In genomic region chr2:240739797-240740196, GRCh38 we compare ENCODE assay signal across 17 cellular contexts. TPM values are rescaled to one million over a fixed set of nuclear protein-coding genes. Genes with fewer than 3 reads are reported as not detected.
DNase-seq lines count a peak whose midpoint lies in the region; ATAC-seq and TF ChIP-seq lines count a peak whose summit lies in the region.
"Had no signal": no experiment of that assay in that cellular context is flagged by ENCODE, and none has a peak within 500 bp of the region (broad histone marks: within the 10 kb centered on the region; RNA-seq: fewer than 3 reads in every experiment).

No MANE protein-coding gene starts in this region.

- H3K27ac ChIP-seq in neuronal stem cell (replicated peaks; ENCODE audit: low read length) (no peak overlapping the region), transverse colon (no peak overlapping the region)
- H3K27ac ChIP-seq: vagina had no signal

- peaks cover 80% of the 10 kb centered on the region for H3K36me3 Mint-ChIP-seq in Calu3 (ENCODE audit: insufficient read depth, unreplicated experiment)
- H3K36me3 Mint-ChIP-seq in T-helper 17 cell (ENCODE audit: low read depth): peaks cover 2% of the 10 kb centered on the region

- peak; percentile 80 for ATAC-seq in T-helper 17 cell
- ATAC-seq in GM19023 (IDR thresholded peaks at IDR 0.05; ENCODE audit: unreplicated experiment): no peak
- ATAC-seq: Right ventricle myocardium inferior had no signal

- H2AFZ ChIP-seq in neuronal stem cell (ENCODE audit: low read length): no peak overlapping the region

- DNase-seq in Calu3 (peak; percentile 61), T-helper 17 cell (peak in 1 of 3 donors; percentile 23), neuronal stem cell (ENCODE audit: low spot score) (no peak), middle frontal gyrus (ENCODE audit: extremely low spot score, low spot score) (no peak), NCI-H1417 (lab: John Stamatoyannopoulos, UW) (no peak), transverse colon (no peak)
- peak; percentile 27 to 37 for DNase-seq in activated T-cell treated with anti-CD3 and anti-CD28 coated beads, Interleukin-2, amount 50 U/mL, for 48 hours
- DNase-seq: activated effector memory CD4-positive, alpha-beta T cell treated with anti-CD3 and anti-CD28 coated beads, Interleukin-2, amount 50 U/mL, for 16 hours; BE2C; cerebellar nuclear complex; NCI-H2029; NCI-H82 had no signal

- H3K9me3 ChIP-seq in T-helper 17 cell (ENCODE audit: control insufficient read depth, low read length, poor library complexity, severe bottlenecking) (no peaks in the 10 kb centered on the region), neuronal stem cell (replicated peaks in 1 of 2; ENCODE audit: control insufficient read depth in 2 of 2, insufficient read depth in 1 of 2, low read depth in 1 of 2, low read length in 2 of 2) (no peaks in the 10 kb centered on the region), transverse colon (no peaks in the 10 kb centered on the region)
- H3K9me3 ChIP-seq: BE2C, vagina had no signal

- peak overlapping the region; percentile 68 for H4K8ac ChIP-seq in neuronal stem cell (ENCODE audit: low read depth, low read length)

- WGBS in neuronal stem cell (ENCODE audit: extremely low coverage in 2 of 2, insufficient read length in 2 of 2, insufficient replicate concordance in 1 of 2), 2 donors: no CpG with 5 or more reads among the region's 16 CpGs
- WGBS in transverse colon (ENCODE audit: low coverage in 1 of 2), 2 donors: 75 to 80% methylated on average over 2 to 16 of the region's 16 CpGs

- no peak overlapping the region for H2BK12ac ChIP-seq in neuronal stem cell (ENCODE audit: low read length)

- no peak overlapping the region for H2BK5ac ChIP-seq in neuronal stem cell (ENCODE audit: low read length)

- H3K23ac ChIP-seq in neuronal stem cell (ENCODE audit: low read depth, low read length, poor library complexity): no peak overlapping the region

- no peak overlapping the region for H2BK120ac ChIP-seq in neuronal stem cell (ENCODE audit: low read depth, low read length)

- no peak overlapping the region for H3K9ac ChIP-seq in neuronal stem cell (ENCODE audit: low read depth, low read length, poor library complexity)

- H3K4me3 ChIP-seq in neuronal stem cell (ENCODE audit: low read length in 2 of 2) (no peak overlapping the region), transverse colon (no peak overlapping the region)
- H3K4me3 ChIP-seq: vagina had no signal

- H3K27me3 Mint-ChIP-seq in Calu3 (ENCODE audit: unreplicated experiment) (no peaks in the 10 kb centered on the region), T-helper 17 cell (peaks cover 10% of the 10 kb centered on the region)

- in situ Hi-C loops in transverse colon (cut with MboI; ENCODE audit: low pct_ligation_motif_present in 1 of 4, low pct_unique_long_range_greater_than_20kb in 1 of 4, low sequenced_read_pairs in 3 of 4): no loop called here

- no peak overlapping the region for H3K18ac ChIP-seq in neuronal stem cell (ENCODE audit: low read length)

- CTCF ChIA-PET in Calu3 (lab: Charles Lee): interaction anchor here (0.7 kb wide), 3 partner anchors 11 to 401 kb away, joined by 3 to 8 read pairs (median 7); no protein-coding TSS in a partner anchor

- TF ChIP-seq CTCF in Calu3 (IDR thresholded peaks at IDR 0.05; ENCODE audit: unreplicated experiment) (no peak), transverse colon (IDR thresholded peaks at IDR 0.05) (no peak)

- peak overlapping the region; percentile 21 for H3K27ac Mint-ChIP-seq in Calu3 (ENCODE audit: unreplicated experiment)
- peak overlapping the region; percentile 77 for H3K27ac Mint-ChIP-seq in T-helper 17 cell
- H3K27ac Mint-ChIP-seq: mesothelial cell of epicardium had no signal

- peaks cover 2% of the 10 kb centered on the region for H3K79me1 ChIP-seq in neuronal stem cell (ENCODE audit: low read depth, low read length)

- no peak overlapping the region for H3K4me2 ChIP-seq in neuronal stem cell (ENCODE audit: insufficient read depth, low read length, poor library complexity, severe bottlenecking)

- no peaks in the 10 kb centered on the region for H3K27me3 ChIP-seq in neuronal stem cell (ENCODE audit: control insufficient read depth in 3 of 3, insufficient read depth in 3 of 3, low read depth in 1 of 3, low read length in 3 of 3)
- H3K27me3 ChIP-seq in transverse colon: peaks cover 3% of the 10 kb centered on the region
- H3K27me3 ChIP-seq: BE2C, vagina had no signal

- H2AK5ac ChIP-seq in neuronal stem cell (ENCODE audit: low read depth, low read length): no peak overlapping the region

- H3K4me1 Mint-ChIP-seq in Calu3 (ENCODE audit: low read depth, unreplicated experiment) (peaks cover 30% of the 10 kb centered on the region), T-helper 17 cell (peaks cover 11% of the 10 kb centered on the region)

- no peak for TF ChIP-seq POLR2A in transverse colon (IDR thresholded peaks at IDR 0.05)

- H3K9me3 Mint-ChIP-seq in Calu3 (ENCODE audit: low read depth, unreplicated experiment): no peaks in the 10 kb centered on the region
- H3K9me3 Mint-ChIP-seq: mesothelial cell of epicardium had no signal

- H3K4me3 Mint-ChIP-seq in Calu3 (ENCODE audit: low read depth, unreplicated experiment) (peak overlapping the region; percentile 10), T-helper 17 cell (peak overlapping the region; percentile 66)
- H3K4me3 Mint-ChIP-seq: mesothelial cell of epicardium had no signal

- H4K91ac ChIP-seq in neuronal stem cell (ENCODE audit: low read depth, low read length, poor library complexity): no peak overlapping the region

- H3K14ac ChIP-seq in neuronal stem cell (ENCODE audit: low read length): no peak overlapping the region

- peaks cover 56 to 69% of the 10 kb centered on the region in 2 donors for H3K36me3 ChIP-seq in neuronal stem cell (replicated peaks in 1 of 2; ENCODE audit: control insufficient read depth in 2 of 2, insufficient read depth in 2 of 2, low read length in 2 of 2)
- H3K36me3 ChIP-seq in transverse colon: no peaks in the 10 kb centered on the region
- H3K36me3 ChIP-seq: vagina had no signal

- intact Hi-C loops in Calu3 (cut with micrococcal nuclease; ENCODE audit: unreplicated experiment): no loop called here
- intact Hi-C loops in transverse colon (cut with DNase I; ENCODE audit: low total_unique reads): no loop called here

- TF ChIP-seq EP300 in transverse colon (IDR thresholded peaks at IDR 0.05; ENCODE audit: low read depth): no peak

- H3K4me1 ChIP-seq in neuronal stem cell (ENCODE audit: control insufficient read depth in 2 of 2, insufficient read depth in 1 of 2, low read depth in 1 of 2, low read length in 2 of 2) (no peaks in the 10 kb centered on the region), transverse colon (no peaks in the 10 kb centered on the region)
- H3K4me1 ChIP-seq: vagina had no signal

- BruUV-seq in Calu3 (replicated peaks; lab: Mats Ljungman, UMichigan): no TSS peak

- H3K4ac ChIP-seq in neuronal stem cell (ENCODE audit: low read length): no peak overlapping the region

- H2BK15ac ChIP-seq in neuronal stem cell (ENCODE audit: low read length): no peak overlapping the region

RNA-seq across cellular contexts. Expression of gene AQP12A, which starts 48.1 kb away (rescaled TPM):
- total RNA-seq in Calu3 (2022) (not detected in 2 replicates), T-helper 17 cell (not detected), transverse colon (not detected)
- polyA plus RNA-seq in neuronal stem cell (2013, experiment 1 of 2): 0.10 TPM
- polyA plus RNA-seq in neuronal stem cell (2013, experiment 2 of 2): not detected
- total RNA-seq: endothelial cell of umbilical vein, mesothelial cell of epicardium, Right ventricle myocardium inferior, vagina had no signal
- polyA plus RNA-seq: endothelial cell of umbilical vein had no signal

RNA-seq across cellular contexts. Expression of gene AQP12B, which starts 57.1 kb away (rescaled TPM):
- total RNA-seq in Calu3 (2022) (not detected in 2 replicates), T-helper 17 cell (not detected), transverse colon (1 to 10 TPM in 1 of 4 donors, under 1 TPM in 1, not detected in 2; 0.55 to 1.5 TPM)
- not detected for polyA plus RNA-seq in neuronal stem cell (2013, experiment 1 of 2)
- polyA plus RNA-seq in neuronal stem cell (2013, experiment 2 of 2): not detected
- total RNA-seq: endothelial cell of umbilical vein, mesothelial cell of epicardium, Right ventricle myocardium inferior, vagina had no signal
- polyA plus RNA-seq: endothelial cell of umbilical vein had no signal

Comparison
In these comparisons a context has a peak if more than half of its experiments do, and no peak if none do; other contexts are left out.
1. DNase-seq: peak in Calu3 (single experiment) and activated T-cell treated with anti-CD3 and anti-CD28 coated beads, Interleukin-2, amount 50 U/mL, for 48 hours (2 of 2); none in neuronal stem cell (single experiment), middle frontal gyrus (single experiment), NCI-H1417 (0 of 3) and transverse colon (single experiment).